ENCODE assay signal across 8 cellular contexts in genomic region chr13:98842858-98843481, GRCh38.
DNase-seq lines count a peak whose midpoint lies in the region; ATAC-seq and TF ChIP-seq lines count a peak whose summit lies in the region.

No MANE protein-coding gene starts in this region.

- no peaks in the 10 kb centered on the region for H3F3A ChIP-seq in neural progenitor cell (ENCODE audit: low read depth)

- TF ChIP-seq CTCF in Peyer's patch (IDR thresholded peaks at IDR 0.05), result peak; percentile 29 to 94 (median 83)
- peak; percentile 95 for TF ChIP-seq CTCF in fibroblast of mammary gland (conservative IDR thresholded peaks at IDR 0.05; ENCODE audit: control insufficient read depth, insufficient read depth, low read depth, low read length)
- peak; percentile 89 for TF ChIP-seq CTCF in neural progenitor cell (IDR thresholded peaks at IDR 0.05)
- peak; percentile 66 to 86 (median 74) for TF ChIP-seq CTCF in tibial nerve (IDR thresholded peaks at IDR 0.05)

- H3K27me3 ChIP-seq in Peyer's patch, result no peaks in the 10 kb centered on the region
- no peaks in the 10 kb centered on the region for H3K27me3 ChIP-seq in neural progenitor cell
- no peaks in the 10 kb centered on the region for H3K27me3 ChIP-seq in tibial nerve

- no peaks in the 10 kb centered on the region for H3K9me3 ChIP-seq in Peyer's patch
- no peaks in the 10 kb centered on the region for H3K9me3 ChIP-seq in neural progenitor cell (ENCODE audit: low read depth)
- H3K9me3 ChIP-seq in tibial nerve, result no peaks in the 10 kb centered on the region

- H3K4me1 Mint-ChIP-seq in activated T-cell treated with anti-CD3 and anti-CD28 coated beads, Interleukin-2, amount 50 U/mL, for 4 hours (ENCODE audit: low read depth), result peaks cover 5% of the 10 kb centered on the region
- peaks cover 47% of the 10 kb centered on the region for H3K4me1 Mint-ChIP-seq in neural progenitor cell

- no peak overlapping the region for H3K4me2 ChIP-seq in neural progenitor cell

- H3K79me2 ChIP-seq in neural progenitor cell (ENCODE audit: low read depth), result no peaks in the 10 kb centered on the region

- H4K20me1 ChIP-seq in neural progenitor cell (ENCODE audit: low read depth), result no peaks in the 10 kb centered on the region

- TF ChIP-seq EP300 in tibial nerve (IDR thresholded peaks at IDR 0.05), result peak in 1 of 2 donors; percentile 14

- H3K9ac ChIP-seq in neural progenitor cell, result no peak overlapping the region

- no peak overlapping the region for H2AFZ ChIP-seq in neural progenitor cell (replicated peaks)

- DNase-seq in EL (peak; percentile 72), KG1 (lab: John Stamatoyannopoulos, UW) (peak; percentile 43), Peyer's patch (peak; percentile 52 to 84 (median 83)), fibroblast of mammary gland (ENCODE audit: low read depth) (peak; percentile 81), neural progenitor cell (ENCODE audit: low spot score) (peak; percentile 86), tibial nerve (ENCODE audit: low spot score in 2 of 2) (peak; percentile 44 to 63)
- peak; percentile 50 for DNase-seq in activated T-cell treated with anti-CD3 and anti-CD28 coated beads, Interleukin-2, amount 50 U/mL, for 4 hours

- no peak overlapping the region for H3K4me3 Mint-ChIP-seq in activated T-cell treated with anti-CD3 and anti-CD28 coated beads, Interleukin-2, amount 50 U/mL, for 4 hours
- H3K4me3 Mint-ChIP-seq in neural progenitor cell, result no peak overlapping the region

- 41 to 43% methylated on average over 5 of the region's 5 CpGs for WGBS in tibial nerve, 2 donors

- H3K27ac Mint-ChIP-seq in neural progenitor cell, result no peak overlapping the region

- H3K36me3 Mint-ChIP-seq in activated T-cell treated with anti-CD3 and anti-CD28 coated beads, Interleukin-2, amount 50 U/mL, for 4 hours (ENCODE audit: insufficient read depth), result peaks cover 32% of the 10 kb centered on the region
- H3K36me3 Mint-ChIP-seq in neural progenitor cell, result no peaks in the 10 kb centered on the region

- no peaks in the 10 kb centered on the region for H3K4me1 ChIP-seq in Peyer's patch
- peaks cover 24% of the 10 kb centered on the region for H3K4me1 ChIP-seq in neural progenitor cell
- H3K4me1 ChIP-seq in tibial nerve, result peaks cover 0 to 9% (median 0%) of the 10 kb centered on the region in 4 donors

- no peaks in the 10 kb centered on the region for H3K27me3 Mint-ChIP-seq in activated T-cell treated with anti-CD3 and anti-CD28 coated beads, Interleukin-2, amount 50 U/mL, for 4 hours (ENCODE audit: low read depth)
- no peaks in the 10 kb centered on the region for H3K27me3 Mint-ChIP-seq in neural progenitor cell (ENCODE audit: insufficient read depth, low read depth)

- H3K36me3 ChIP-seq in Peyer's patch (peaks cover 0 to 16% (median 0%) of the 10 kb centered on the region in 3 donors), neural progenitor cell (no peaks in the 10 kb centered on the region), tibial nerve (peaks cover 0 to 35% (median 0%) of the 10 kb centered on the region in 3 donors)

- no peaks in the 10 kb centered on the region for H3K9me3 Mint-ChIP-seq in activated T-cell treated with anti-CD3 and anti-CD28 coated beads, Interleukin-2, amount 50 U/mL, for 4 hours
- no peaks in the 10 kb centered on the region for H3K9me3 Mint-ChIP-seq in neural progenitor cell

- ATAC-seq in GM21737 (IDR thresholded peaks at IDR 0.05; ENCODE audit: unreplicated experiment), result peak; percentile 70
- peak; percentile 80 to 84 for ATAC-seq in activated T-cell treated with anti-CD3 and anti-CD28 coated beads, Interleukin-2, amount 50 U/mL, for 4 hours

- TF ChIP-seq POLR2A in Peyer's patch (IDR thresholded peaks at IDR 0.05) (no peak), tibial nerve (IDR thresholded peaks at IDR 0.05) (no peak)

- no peak overlapping the region for H3K27ac ChIP-seq in Peyer's patch
- no peak overlapping the region for H3K27ac ChIP-seq in neural progenitor cell
- no peak overlapping the region for H3K27ac ChIP-seq in tibial nerve

- no peak overlapping the region for H3K4me3 ChIP-seq in Peyer's patch
- no peak overlapping the region for H3K4me3 ChIP-seq in fibroblast of mammary gland (ENCODE audit: control insufficient read depth, low read depth, low read length)
- H3K4me3 ChIP-seq in neural progenitor cell, result no peak overlapping the region
- H3K4me3 ChIP-seq in tibial nerve, result no peak overlapping the region
